In genomic region chr10:110792476-110792875, GRCh38 we compare ENCODE assay signal across 31 cellular contexts.
DNase-seq lines count a peak whose midpoint lies in the region; ATAC-seq and TF ChIP-seq lines count a peak whose summit lies in the region.
"Had no signal": no experiment of that assay in that cellular context is flagged by ENCODE, and none has a peak within 500 bp of the region (broad histone marks: within the 10 kb centered on the region; RNA-seq: fewer than 3 reads in every experiment).

No MANE protein-coding gene starts in this region.

- TF ChIP-seq CTCF in cardiac muscle cell (IDR thresholded peaks at IDR 0.05; ENCODE audit: low read depth, low read length) (no peak), OCI-LY3 (IDR thresholded peaks at IDR 0.05; ENCODE audit: low read depth, low read length) (no peak), smooth muscle cell (IDR thresholded peaks at IDR 0.05; ENCODE audit: borderline replicate concordance, insufficient read depth, poor library complexity, severe bottlenecking) (no peak)

- no peaks in the 10 kb centered on the region for H3K79me2 ChIP-seq in OCI-LY3 (ENCODE audit: low read length)
- H3K79me2 ChIP-seq in smooth muscle cell (ENCODE audit: low read depth) = no peaks in the 10 kb centered on the region

- DNase-seq in cardiac muscle cell (ENCODE audit: low read depth in 1 of 2, low spot score in 1 of 2) = peak in 1 of 2 donors; percentile 30
- no peak for DNase-seq in Right ventricle myocardium superior
- DNase-seq in islet precursor cell = peak; percentile 83
- no peak for DNase-seq in smooth muscle cell (lab: John Stamatoyannopoulos, UW; ENCODE audit: unreplicated experiment)
- no peak for DNase-seq in NOMO-1 treated with DMSO at 0.1 percent for 48 hours (lab: John Stamatoyannopoulos, UW; ENCODE audit: unreplicated experiment)
- DNase-seq in activated T-cell treated with anti-CD3 and anti-CD28 coated beads, Interleukin-2, amount 50 U/mL, for 72 hours = no peak
- DNase-seq: activated CD4-positive, alpha-beta T cell treated with anti-CD3 and anti-CD28 coated beads, Interleukin-2, amount 10 ng/mL, durations not matched to agents 24 days and 14 days; activated gamma-delta T cell treated with Interleukin-2 at 50 U/mL for 16 hours; activated T-cell treated with anti-CD3 and anti-CD28 coated beads, Interleukin-2, amount 50 U/mL, for 1 hour; DMS53; endodermal cell; GDM1; lower lobe of right lung; mucosa of descending colon; NCI-H1105; NCI-H2029 treated with DMSO at 0.1 percent for 48 hours; NCI-H345; NCI-H774; OCI-M1; stimulated activated CD4-positive, alpha-beta T cell treated with anti-CD3 and anti-CD28 coated beads, Interleukin-4, amount 100 ng/mL, for 4 hours; stimulated activated naive B cell treated with anti-CD40 and anti-IgM and Interleukin-4, amounts not matched to agents 10 μg/mL and 1 μg/mL and 100 μg/mL, for 72 hours; SW 1271; T1000 had no signal

- H4K20me1 ChIP-seq in OCI-LY3 (ENCODE audit: insufficient read depth, low read length) (no peaks in the 10 kb centered on the region), smooth muscle cell (ENCODE audit: low read depth) (no peaks in the 10 kb centered on the region)

- H3K9me3 Mint-ChIP-seq in activated T-cell treated with anti-CD3 and anti-CD28 coated beads, Interleukin-2, amount 50 U/mL, for 72 hours = no peaks in the 10 kb centered on the region
- H3K9me3 Mint-ChIP-seq: activated CD4-positive, alpha-beta T cell treated with anti-CD3 and anti-CD28 coated beads, Interleukin-2, amount 10 ng/mL, durations not matched to agents 24 days and 14 days; central memory CD8-positive, alpha-beta T cell; dendritic cell treated with granulocyte-macrophage colony-stimulating factor and Interleukin-4, amounts not matched to agents 40 ng/mL and 50 ng/mL, for 4 days; endodermal cell; stimulated activated naive B cell treated with anti-CD40 and anti-IgM and Interleukin-4, amounts not matched to agents 10 μg/mL and 1 μg/mL and 100 μg/mL, for 72 hours had no signal

- H3K9ac ChIP-seq in OCI-LY3 (ENCODE audit: low read length) = no peak overlapping the region
- no peak overlapping the region for H3K9ac ChIP-seq in smooth muscle cell (ENCODE audit: low read depth)

- H3F3A ChIP-seq in smooth muscle cell (ENCODE audit: low read depth) = peaks cover 16% of the 10 kb centered on the region

- H2AFZ ChIP-seq in OCI-LY3 (ENCODE audit: low read depth, low read length) = peak overlapping the region; percentile 84; the same call in 1 of the 2 replicates
- H2AFZ ChIP-seq in smooth muscle cell (ENCODE audit: low read depth) = peak overlapping the region; percentile 32

- no peaks in the 10 kb centered on the region for H3K27me3 Mint-ChIP-seq in activated T-cell treated with anti-CD3 and anti-CD28 coated beads, Interleukin-2, amount 50 U/mL, for 72 hours (ENCODE audit: low read depth)
- H3K27me3 Mint-ChIP-seq: activated CD4-positive, alpha-beta T cell treated with anti-CD3 and anti-CD28 coated beads, Interleukin-2, amount 10 ng/mL, durations not matched to agents 24 days and 14 days; central memory CD8-positive, alpha-beta T cell; dendritic cell treated with granulocyte-macrophage colony-stimulating factor and Interleukin-4, amounts not matched to agents 40 ng/mL and 50 ng/mL, for 4 days; stimulated activated naive B cell treated with anti-CD40 and anti-IgM and Interleukin-4, amounts not matched to agents 10 μg/mL and 1 μg/mL and 100 μg/mL, for 72 hours had no signal

- H3K27ac ChIP-seq in cardiac muscle cell (peak overlapping the region; percentile 89), OCI-LY3 (ENCODE audit: low read length) (no peak overlapping the region), smooth muscle cell (ENCODE audit: low read depth) (peak overlapping the region; percentile 15)
- H3K27ac ChIP-seq: lower lobe of right lung, thoracic aorta, vagina had no signal

- H3K36me3 Mint-ChIP-seq in activated T-cell treated with anti-CD3 and anti-CD28 coated beads, Interleukin-2, amount 50 U/mL, for 72 hours (ENCODE audit: insufficient read depth in 2 of 2) = no peaks in the 10 kb centered on the region
- H3K36me3 Mint-ChIP-seq: stimulated activated naive B cell treated with anti-CD40 and anti-IgM and Interleukin-4, amounts not matched to agents 10 μg/mL and 1 μg/mL and 100 μg/mL, for 72 hours had no signal

- WGBS in smooth muscle cell (ENCODE audit: low lambda C conversion rate) = 24% methylated on average over 1 of the region's 1 CpG

- H3K4me1 Mint-ChIP-seq in activated T-cell treated with anti-CD3 and anti-CD28 coated beads, Interleukin-2, amount 50 U/mL, for 72 hours (ENCODE audit: low read depth) = peaks cover 14% of the 10 kb centered on the region
- H3K4me1 Mint-ChIP-seq: activated CD4-positive, alpha-beta T cell treated with anti-CD3 and anti-CD28 coated beads, Interleukin-2, amount 10 ng/mL, durations not matched to agents 24 days and 14 days; central memory CD8-positive, alpha-beta T cell had no signal

- peaks cover 66% of the 10 kb centered on the region for H3K4me1 ChIP-seq in cardiac muscle cell (ENCODE audit: low read depth)
- H3K4me1 ChIP-seq in OCI-LY3 (ENCODE audit: low read length) = peaks cover 10% of the 10 kb centered on the region
- peaks cover 28% of the 10 kb centered on the region for H3K4me1 ChIP-seq in smooth muscle cell (ENCODE audit: low read depth)
- H3K4me1 ChIP-seq: HAP-1 had no signal

- H3K4me3 ChIP-seq in cardiac muscle cell (no peak overlapping the region), OCI-LY3 (ENCODE audit: low read length) (no peak overlapping the region), smooth muscle cell (no peak overlapping the region)
- H3K4me3 ChIP-seq: HAP-1, lower lobe of right lung, mucosa of descending colon, thoracic aorta, vagina had no signal

- H3K36me3 ChIP-seq in cardiac muscle cell = no peaks in the 10 kb centered on the region
- no peaks in the 10 kb centered on the region for H3K36me3 ChIP-seq in OCI-LY3 (replicated peaks; ENCODE audit: low read depth, low read length)
- H3K36me3 ChIP-seq in smooth muscle cell (ENCODE audit: low read depth) = no peaks in the 10 kb centered on the region
- H3K36me3 ChIP-seq: HAP-1, lower lobe of right lung, thoracic aorta, vagina had no signal

- ATAC-seq in Right ventricle myocardium superior (ENCODE audit: poor library complexity) = no peak
- no peak for ATAC-seq in activated T-cell treated with anti-CD3 and anti-CD28 coated beads, Interleukin-2, amount 50 U/mL, for 72 hours (replicated peaks in 1 of 2)
- ATAC-seq in HG02852 (IDR thresholded peaks at IDR 0.05; ENCODE audit: unreplicated experiment) = no peak
- ATAC-seq: mucosa of descending colon, sciatic nerve had no signal

- H3K4me2 ChIP-seq in OCI-LY3 (ENCODE audit: low read length) (no peak overlapping the region; the same call in 1 of the 2 replicates), smooth muscle cell (peak overlapping the region; percentile 53)

- H3K4me3 Mint-ChIP-seq in activated T-cell treated with anti-CD3 and anti-CD28 coated beads, Interleukin-2, amount 50 U/mL, for 72 hours = no peak overlapping the region
- H3K4me3 Mint-ChIP-seq: activated CD4-positive, alpha-beta T cell treated with anti-CD3 and anti-CD28 coated beads, Interleukin-2, amount 10 ng/mL, durations not matched to agents 24 days and 14 days; central memory CD8-positive, alpha-beta T cell; dendritic cell treated with granulocyte-macrophage colony-stimulating factor and Interleukin-4, amounts not matched to agents 40 ng/mL and 50 ng/mL, for 4 days; endodermal cell; stimulated activated naive B cell treated with anti-CD40 and anti-IgM and Interleukin-4, amounts not matched to agents 10 μg/mL and 1 μg/mL and 100 μg/mL, for 72 hours had no signal

- no peaks in the 10 kb centered on the region for H3K27me3 ChIP-seq in cardiac muscle cell
- H3K27me3 ChIP-seq in OCI-LY3 (ENCODE audit: low read depth, low read length) = no peaks in the 10 kb centered on the region
- H3K27me3 ChIP-seq in smooth muscle cell (ENCODE audit: low read depth) = no peaks in the 10 kb centered on the region
- H3K27me3 ChIP-seq: vagina had no signal

- intact Hi-C loops in Right ventricle myocardium superior (cut with DNase I) = no loop called here

- H3K27ac Mint-ChIP-seq in activated T-cell treated with anti-CD3 and anti-CD28 coated beads, Interleukin-2, amount 50 U/mL, for 72 hours = no peak overlapping the region
- H3K27ac Mint-ChIP-seq: activated CD4-positive, alpha-beta T cell treated with anti-CD3 and anti-CD28 coated beads, Interleukin-2, amount 10 ng/mL, durations not matched to agents 24 days and 14 days; dendritic cell treated with granulocyte-macrophage colony-stimulating factor and Interleukin-4, amounts not matched to agents 40 ng/mL and 50 ng/mL, for 4 days; endodermal cell; stimulated activated naive B cell treated with anti-CD40 and anti-IgM and Interleukin-4, amounts not matched to agents 10 μg/mL and 1 μg/mL and 100 μg/mL, for 72 hours had no signal

- H3K9me3 ChIP-seq in cardiac muscle cell (ENCODE audit: low read depth) = no peaks in the 10 kb centered on the region
- H3K9me3 ChIP-seq in OCI-LY3 (ENCODE audit: insufficient read depth, low read length) = no peaks in the 10 kb centered on the region
- no peaks in the 10 kb centered on the region for H3K9me3 ChIP-seq in smooth muscle cell (replicated peaks; ENCODE audit: low read depth)
- H3K9me3 ChIP-seq: HAP-1, lower lobe of right lung, mucosa of descending colon, thoracic aorta, vagina had no signal
